ENCODE assay signal across 12 cellular contexts in the genomic region with DNA sequence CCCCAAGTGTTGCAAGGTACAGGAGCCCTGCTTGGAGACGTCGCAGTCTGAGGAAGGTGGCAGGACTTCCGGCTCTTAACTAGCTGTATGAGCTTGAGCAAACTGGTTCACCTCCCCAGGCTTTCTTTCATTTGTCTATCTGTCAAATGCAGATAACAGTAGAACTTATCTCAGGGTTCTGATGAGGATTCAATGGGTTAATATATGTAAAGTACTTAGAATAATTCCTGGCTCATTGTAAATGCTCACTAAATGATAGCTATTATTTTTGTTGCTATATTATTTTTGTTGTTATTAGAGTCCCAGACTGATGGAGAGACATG.
DNase-seq lines count a peak whose midpoint lies in the region; ATAC-seq and TF ChIP-seq lines count a peak whose summit lies in the region.
"Had no signal": no experiment of that assay in that cellular context is flagged by ENCODE, and none has a peak within 500 bp of the region (broad histone marks: within the 10 kb centered on the region; RNA-seq: fewer than 3 reads in every experiment).

No MANE protein-coding gene starts in this region.

- H3K4me1 ChIP-seq in cardiac muscle cell (ENCODE audit: low read depth) (peaks cover 60% of the 10 kb centered on the region), prostate gland (replicated peaks) (no peaks in the 10 kb centered on the region), urinary bladder (ENCODE audit: insufficient read depth) (no peaks in the 10 kb centered on the region)

- H3K9me3 ChIP-seq in cardiac muscle cell (ENCODE audit: low read depth) (no peaks in the 10 kb centered on the region), prostate gland (no peaks in the 10 kb centered on the region)

- H3K36me3 Mint-ChIP-seq in glutamatergic neuron (ENCODE audit: unreplicated experiment): peaks cover 5% of the 10 kb centered on the region
- H3K36me3 Mint-ChIP-seq: activated naive CD8-positive, alpha-beta T cell treated with anti-CD3 and anti-CD28 coated beads, Interleukin-2, amount 10 ng/mL, durations not matched to agents 7 days and 5 days had no signal

- ATAC-seq in left ventricle myocardium superior (no peak), GM18870 (IDR thresholded peaks at IDR 0.05; ENCODE audit: unreplicated experiment) (no peak)
- ATAC-seq: stimulated activated naive CD8-positive, alpha-beta T cell treated with anti-CD3 and anti-CD28 coated beads, Interleukin-15, amount 100 ng/mL, for 72 hours had no signal

- peak overlapping the region; percentile 80 for H3K4me3 Mint-ChIP-seq in glutamatergic neuron (ENCODE audit: unreplicated experiment)
- H3K4me3 Mint-ChIP-seq: activated naive CD8-positive, alpha-beta T cell treated with anti-CD3 and anti-CD28 coated beads, Interleukin-2, amount 10 ng/mL, durations not matched to agents 7 days and 5 days; stimulated activated naive CD8-positive, alpha-beta T cell treated with anti-CD3 and anti-CD28 coated beads, Interleukin-15, amount 100 ng/mL, for 72 hours had no signal

- peak overlapping the region; percentile 97 for H3K27ac Mint-ChIP-seq in glutamatergic neuron (ENCODE audit: unreplicated experiment)
- H3K27ac Mint-ChIP-seq: activated naive CD8-positive, alpha-beta T cell treated with anti-CD3 and anti-CD28 coated beads, Interleukin-2, amount 10 ng/mL, durations not matched to agents 7 days and 5 days had no signal

- intact Hi-C loops in left ventricle myocardium superior (cut with micrococcal nuclease): no loop called here
- intact Hi-C loops in prostate gland (cut with DNase I): no loop called here

- H3K36me3 ChIP-seq in cardiac muscle cell (no peaks in the 10 kb centered on the region), prostate gland (no peaks in the 10 kb centered on the region), urinary bladder (ENCODE audit: insufficient read depth) (no peaks in the 10 kb centered on the region)

- H3K4me3 ChIP-seq in cardiac muscle cell (no peak overlapping the region), prostate gland (no peak overlapping the region), urinary bladder (ENCODE audit: low read depth, low read length) (no peak overlapping the region)

- no peak for TF ChIP-seq POLR2A in prostate gland (IDR thresholded peaks at IDR 0.05)

- no peak for DNase-seq in cardiac muscle cell (ENCODE audit: low read depth in 1 of 2, low spot score in 1 of 2)
- no peak for DNase-seq in left ventricle myocardium superior
- no peak for DNase-seq in glutamatergic neuron
- no peak for DNase-seq in prostate gland (ENCODE audit: low spot score)
- DNase-seq in activated naive CD4-positive, alpha-beta T cell treated with anti-CD3 and anti-CD28 coated beads, Interleukin-2, amount 50 U/mL, for 16 hours: no peak
- DNase-seq in mucosa of gallbladder (ENCODE audit: low spot score): no peak
- DNase-seq: activated naive CD8-positive, alpha-beta T cell treated with anti-CD3 and anti-CD28 coated beads, Interleukin-2, amount 10 ng/mL, durations not matched to agents 7 days and 5 days; NCI-H1436; NCI-H524; stimulated activated naive CD8-positive, alpha-beta T cell treated with anti-CD3 and anti-CD28 coated beads, Interleukin-15, amount 100 ng/mL, for 72 hours had no signal

- no peaks in the 10 kb centered on the region for H3K27me3 ChIP-seq in cardiac muscle cell
- no peaks in the 10 kb centered on the region for H3K27me3 ChIP-seq in prostate gland (replicated peaks; ENCODE audit: insufficient read depth)

- peaks cover 18% of the 10 kb centered on the region for H3K9me3 Mint-ChIP-seq in glutamatergic neuron (ENCODE audit: unreplicated experiment)
- H3K9me3 Mint-ChIP-seq: activated naive CD8-positive, alpha-beta T cell treated with anti-CD3 and anti-CD28 coated beads, Interleukin-2, amount 10 ng/mL, durations not matched to agents 7 days and 5 days; stimulated activated naive CD8-positive, alpha-beta T cell treated with anti-CD3 and anti-CD28 coated beads, Interleukin-15, amount 100 ng/mL, for 72 hours had no signal

- TF ChIP-seq CTCF in cardiac muscle cell (IDR thresholded peaks at IDR 0.05; ENCODE audit: low read depth, low read length): no peak
- no peak for TF ChIP-seq CTCF in glutamatergic neuron (IDR thresholded peaks at IDR 0.05; ENCODE audit: partially characterized antibody, unreplicated experiment)
- TF ChIP-seq CTCF in prostate gland (IDR thresholded peaks at IDR 0.05): no peak

- peaks cover 13% of the 10 kb centered on the region for H3K27me3 Mint-ChIP-seq in glutamatergic neuron (ENCODE audit: unreplicated experiment)

- WGBS in prostate gland: 92% methylated on average over 3 of the region's 3 CpGs
- 85% methylated on average over 3 of the region's 3 CpGs for WGBS in urinary bladder

- peak overlapping the region; percentile 74 for H3K27ac ChIP-seq in cardiac muscle cell
- H3K27ac ChIP-seq in prostate gland: peak overlapping the region; percentile 52 to 63
- peak overlapping the region; percentile 82 for H3K27ac ChIP-seq in urinary bladder (ENCODE audit: low read depth)

- H3K4me1 Mint-ChIP-seq in glutamatergic neuron (ENCODE audit: low read depth, unreplicated experiment): peaks cover 51% of the 10 kb centered on the region
- H3K4me1 Mint-ChIP-seq: stimulated activated naive CD8-positive, alpha-beta T cell treated with anti-CD3 and anti-CD28 coated beads, Interleukin-15, amount 100 ng/mL, for 72 hours had no signal
